8 cellular contexts compared by ENCODE assay signal in the genomic region with DNA sequence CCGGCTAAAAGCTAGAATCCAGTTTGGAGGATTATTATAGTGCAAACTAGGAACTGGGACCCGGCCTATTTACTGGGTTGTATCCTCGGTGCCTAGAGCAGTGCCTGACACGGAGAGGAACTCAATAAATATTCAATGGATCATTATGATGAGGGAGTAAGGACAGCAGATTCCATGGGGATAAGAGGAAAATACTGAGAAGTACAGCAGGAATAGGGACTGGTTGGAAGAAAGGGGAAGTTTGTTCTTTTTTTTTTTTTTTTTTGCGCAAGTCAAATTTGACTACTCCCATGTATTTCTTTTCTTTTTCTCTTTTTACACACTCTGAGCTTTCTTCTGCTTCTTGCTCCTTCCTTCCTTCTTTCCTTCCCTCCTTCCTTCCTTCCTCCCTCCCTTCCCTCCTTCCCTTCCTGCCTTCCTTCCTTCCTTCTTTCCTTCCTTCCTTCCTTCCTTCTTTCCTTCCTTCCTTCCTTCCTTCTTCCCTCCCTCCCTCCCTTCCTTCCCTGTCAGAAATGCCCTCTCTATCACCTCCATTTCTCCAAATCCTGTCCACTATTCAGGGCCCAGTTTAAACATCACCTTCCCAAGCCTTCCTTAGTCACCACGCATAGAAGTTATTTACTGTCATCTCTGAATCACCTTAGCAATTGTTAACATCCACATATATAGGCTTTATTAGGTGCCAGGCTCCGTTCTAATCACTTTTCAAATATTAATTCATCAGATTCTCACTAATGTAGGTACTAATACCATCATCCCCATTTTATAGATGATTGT. TPM values are rescaled to one million over a fixed set of nuclear protein-coding genes. Genes with fewer than 3 reads are reported as not detected.
DNase-seq lines count a peak whose midpoint lies in the region; ATAC-seq and TF ChIP-seq lines count a peak whose summit lies in the region.

No MANE protein-coding gene starts in this region.

- intact Hi-C loops in activated CD8-positive, alpha-beta T cell treated with anti-CD3 and anti-CD28 coated beads for 36 hours (cut with micrococcal nuclease), result loop anchor here (5.0 kb wide), 1 partner anchor 140 kb away; no protein-coding TSS in a partner anchor

- DNase-seq in T-helper 1 cell, result no peak
- no peak for DNase-seq in activated CD8-positive, alpha-beta T cell treated with anti-CD3 and anti-CD28 coated beads for 36 hours
- DNase-seq in NCI-H2081 (lab: John Stamatoyannopoulos, UW), result no peak
- no peak for DNase-seq in activated CD4-positive, alpha-beta T cell treated with anti-CD3 and anti-CD28 coated beads, Interleukin-2, amount 50 U/mL, for 48 hours

- POLR2A ChIA-PET in activated CD8-positive, alpha-beta T cell treated with anti-CD3 and anti-CD28 coated beads for 36 hours (lab: Charles Lee), result interaction anchor here (1.0 kb wide), 1 partner anchor 24 kb away, joined by 5 read pairs; no protein-coding TSS in a partner anchor

- no peak for TF ChIP-seq CTCF in activated CD8-positive, alpha-beta T cell treated with anti-CD3 and anti-CD28 coated beads for 36 hours (IDR thresholded peaks at IDR 0.05)

- H3K4me1 ChIP-seq in iPS-15b (ENCODE audit: control insufficient read depth, insufficient read depth, low read length) (peaks cover 10% of the 10 kb centered on the region), stomach smooth muscle (ENCODE audit: control insufficient read depth, insufficient read depth, low read length) (peaks cover 31% of the 10 kb centered on the region)

- CTCF ChIA-PET in activated CD8-positive, alpha-beta T cell treated with anti-CD3 and anti-CD28 coated beads for 36 hours (lab: Charles Lee), result interaction anchor here (1.2 to 2.6 kb wide), 4 partner anchors 12 to 168 kb away, joined by 3 to 15 read pairs (median 6); partner anchors contain the start of gene EPHB3

- H3K4me3 Mint-ChIP-seq in T-helper 1 cell treated with Interleukin-12 subunit alpha and Interleukin-12 subunit beta and Interleukin-4 antibody, amounts not matched to agents 30 μg/mL and 1 μg/mL, for 36 hours, result peak overlapping the region; percentile 87
- H3K4me3 Mint-ChIP-seq in activated CD8-positive, alpha-beta T cell treated with anti-CD3 and anti-CD28 coated beads for 36 hours, result peak overlapping the region; percentile 85

- no peak for ATAC-seq in activated CD8-positive, alpha-beta T cell treated with anti-CD3 and anti-CD28 coated beads for 36 hours
- ATAC-seq in GM21529 (IDR thresholded peaks at IDR 0.05; ENCODE audit: unreplicated experiment), result no peak

- H3K27me3 ChIP-seq in iPS-15b (ENCODE audit: control insufficient read depth, insufficient read depth, low read length) (no peaks in the 10 kb centered on the region), stomach smooth muscle (ENCODE audit: control insufficient read depth in 1 of 2, insufficient read depth in 2 of 2, low read length in 2 of 2) (no peaks in the 10 kb centered on the region)

- H3K9me3 ChIP-seq in iPS-15b (ENCODE audit: control insufficient read depth, insufficient read depth, low read length) (no peaks in the 10 kb centered on the region), stomach smooth muscle (ENCODE audit: control insufficient read depth in 2 of 2, low read length in 2 of 2) (no peaks in the 10 kb centered on the region)

- no peaks in the 10 kb centered on the region for H3K9me3 Mint-ChIP-seq in T-helper 1 cell treated with Interleukin-12 subunit alpha and Interleukin-12 subunit beta and Interleukin-4 antibody, amounts not matched to agents 30 μg/mL and 1 μg/mL, for 36 hours
- H3K9me3 Mint-ChIP-seq in activated CD8-positive, alpha-beta T cell treated with anti-CD3 and anti-CD28 coated beads for 36 hours, result no peaks in the 10 kb centered on the region

- H3K4me1 Mint-ChIP-seq in T-helper 1 cell treated with Interleukin-12 subunit alpha and Interleukin-12 subunit beta and Interleukin-4 antibody, amounts not matched to agents 30 μg/mL and 1 μg/mL, for 36 hours (ENCODE audit: low read depth), result peaks cover 25% of the 10 kb centered on the region
- peaks cover 22% of the 10 kb centered on the region for H3K4me1 Mint-ChIP-seq in activated CD8-positive, alpha-beta T cell treated with anti-CD3 and anti-CD28 coated beads for 36 hours (ENCODE audit: low read depth)

- no peak overlapping the region for H3K9ac ChIP-seq in iPS-15b (ENCODE audit: low read depth, low read length)
- peak overlapping the region; percentile 55 to 90 for H3K9ac ChIP-seq in stomach smooth muscle (ENCODE audit: low read length in 2 of 2)

- H3K36me3 ChIP-seq in iPS-15b (ENCODE audit: control insufficient read depth, insufficient read depth, low read length), result no peaks in the 10 kb centered on the region
- peaks cover 0 to 8% of the 10 kb centered on the region in 2 donors for H3K36me3 ChIP-seq in stomach smooth muscle (ENCODE audit: control insufficient read depth in 2 of 2, insufficient read depth in 2 of 2, low read length in 2 of 2)

- peak overlapping the region; percentile 89 for H3K27ac ChIP-seq in stomach smooth muscle (ENCODE audit: low read length)

- H3K27ac Mint-ChIP-seq in T-helper 1 cell treated with Interleukin-12 subunit alpha and Interleukin-12 subunit beta and Interleukin-4 antibody, amounts not matched to agents 30 μg/mL and 1 μg/mL, for 36 hours, result peak overlapping the region; percentile 45
- H3K27ac Mint-ChIP-seq in activated CD8-positive, alpha-beta T cell treated with anti-CD3 and anti-CD28 coated beads for 36 hours, result peak overlapping the region; percentile 89

- H3K4me3 ChIP-seq in iPS-15b (ENCODE audit: low read depth, low read length), result peak overlapping the region; percentile 96
- H3K4me3 ChIP-seq in stomach smooth muscle (ENCODE audit: low read length in 2 of 2), result peak overlapping the region; percentile 85 to 86

- peaks cover 13% of the 10 kb centered on the region for H3K36me3 Mint-ChIP-seq in T-helper 1 cell treated with Interleukin-12 subunit alpha and Interleukin-12 subunit beta and Interleukin-4 antibody, amounts not matched to agents 30 μg/mL and 1 μg/mL, for 36 hours (ENCODE audit: low read depth)
- H3K36me3 Mint-ChIP-seq in activated CD8-positive, alpha-beta T cell treated with anti-CD3 and anti-CD28 coated beads for 36 hours (ENCODE audit: low read depth), result peaks cover 23% of the 10 kb centered on the region

- H3K27me3 Mint-ChIP-seq in T-helper 1 cell treated with Interleukin-12 subunit alpha and Interleukin-12 subunit beta and Interleukin-4 antibody, amounts not matched to agents 30 μg/mL and 1 μg/mL, for 36 hours (ENCODE audit: low read depth), result peaks cover 15% of the 10 kb centered on the region
- H3K27me3 Mint-ChIP-seq in activated CD8-positive, alpha-beta T cell treated with anti-CD3 and anti-CD28 coated beads for 36 hours, result no peaks in the 10 kb centered on the region

RNA-seq across cellular contexts. Expression of gene MAGEF1, which starts 0.9 kb away (rescaled TPM):
- total RNA-seq in activated CD8-positive, alpha-beta T cell treated with anti-CD3 and anti-CD28 coated beads for 36 hours, result 10 to 100 TPM; 19.2 to 19.3 TPM
